ENCODE assay signal across 15 cellular contexts in genomic region chr10:13703997-13704536, GRCh38.
DNase-seq lines count a peak whose midpoint lies in the region; ATAC-seq, FAIRE-seq and TF ChIP-seq lines count a peak whose summit lies in the region.
"Had no signal": no experiment of that assay in that cellular context is flagged by ENCODE, and none has a peak within 500 bp of the region (broad histone marks: within the 10 kb centered on the region; RNA-seq: fewer than 3 reads in every experiment).

No MANE protein-coding gene starts in this region.

- H3K9me3 ChIP-seq in left ventricle myocardium inferior (replicated peaks) (no peaks in the 10 kb centered on the region), GM12878 (replicated peaks; ENCODE audit: control insufficient read depth, insufficient read depth, low read length) (no peaks in the 10 kb centered on the region), mesenchymal stem cell (ENCODE audit: control insufficient read depth, low read length) (no peaks in the 10 kb centered on the region)

- H3K27me3 ChIP-seq in left ventricle myocardium inferior (ENCODE audit: low read depth) (no peaks in the 10 kb centered on the region), GM12878 (replicated peaks in 1 of 2; ENCODE audit: control insufficient read depth in 2 of 2, insufficient read depth in 2 of 2, low read length in 1 of 2) (no peaks in the 10 kb centered on the region), mesenchymal stem cell (ENCODE audit: control insufficient read depth in 1 of 2, insufficient read depth in 1 of 2, low read length in 2 of 2) (no peaks in the 10 kb centered on the region)

- no peak overlapping the region for H2AFZ ChIP-seq in GM12878 (ENCODE audit: control insufficient read depth, low read depth, low read length)
- H2AFZ ChIP-seq in mesenchymal stem cell (ENCODE audit: low read depth, low read length), result no peak overlapping the region

- no peak overlapping the region for H2BK5ac ChIP-seq in mesenchymal stem cell (ENCODE audit: low read depth, low read length, poor library complexity, severe bottlenecking)

- TF ChIP-seq CTCF in left ventricle myocardium inferior (IDR thresholded peaks at IDR 0.05; ENCODE audit: borderline replicate concordance), result no peak
- no peak for TF ChIP-seq CTCF in GM12878 (IDR thresholded peaks at IDR 0.05 in 2 of 3, conservative IDR thresholded peaks at IDR 0.05 in 1 of 3; ENCODE audit: control insufficient read depth in 2 of 3, extremely low read depth in 1 of 3, insufficient read depth in 1 of 3, low read depth in 3 of 3, low read length in 3 of 3)

- POLR2A ChIA-PET in GM12878 (lab: Charles Lee), result interaction anchor here (0.8 to 2.3 kb wide), 13 partner anchors 9 to 68 kb away, joined by 3 to 8 read pairs (median 5); no protein-coding TSS in a partner anchor

- H3K36me3 ChIP-seq in left ventricle myocardium inferior (peaks cover 28% of the 10 kb centered on the region), GM12878 (ENCODE audit: control insufficient read depth in 2 of 2, insufficient read depth in 2 of 2, low read length in 1 of 2) (peaks cover 14 to 16% of the 10 kb centered on the region in 2 experiments), mesenchymal stem cell (ENCODE audit: control insufficient read depth in 1 of 2, insufficient read depth in 2 of 2, low read depth in 1 of 2, low read length in 2 of 2) (peaks cover 22 to 50% of the 10 kb centered on the region in 2 experiments)

- SMC1A ChIA-PET in GM12878 (lab: Charles Lee; ENCODE audit: uncharacterized antibody, unreplicated experiment), result interaction anchor here (0.7 to 6.5 kb wide), 13 partner anchors 9 to 83 kb away, joined by 3 to 81 read pairs (median 11); no protein-coding TSS in a partner anchor

- ATAC-seq in left ventricle myocardium superior (no peak), GM12878 (peak; percentile 12), HG03571 (IDR thresholded peaks at IDR 0.05; ENCODE audit: unreplicated experiment) (no peak), HG03095 (IDR thresholded peaks at IDR 0.05; ENCODE audit: unreplicated experiment) (no peak)

- H3K9ac ChIP-seq in GM12878 (ENCODE audit: control insufficient read depth, insufficient read depth, low read length) (peak overlapping the region; percentile 91), mesenchymal stem cell (ENCODE audit: low read length) (no peak overlapping the region)

- RAD21 ChIA-PET in GM12878 (lab: Charles Lee; ENCODE audit: unreplicated experiment), result interaction anchor here (0.7 to 7.5 kb wide), 14 partner anchors 9 to 83 kb away, joined by 3 to 146 read pairs (median 4); no protein-coding TSS in a partner anchor

- peak overlapping the region; percentile 15 for H2AK5ac ChIP-seq in mesenchymal stem cell (ENCODE audit: low read length, severe bottlenecking)

- H2BK12ac ChIP-seq in mesenchymal stem cell (ENCODE audit: low read length in 2 of 2), result no peak overlapping the region

- H2BK120ac ChIP-seq in mesenchymal stem cell (ENCODE audit: low read depth, low read length), result no peak overlapping the region

- H2BK15ac ChIP-seq in mesenchymal stem cell (ENCODE audit: low read depth, poor library complexity, severe bottlenecking), result no peak overlapping the region

- TF ChIP-seq RAD21 in GM12878 (IDR thresholded peaks at IDR 0.05; ENCODE audit: insufficient read depth, low read depth, low read length), result no peak

- H3K4me2 ChIP-seq in GM12878 (ENCODE audit: control insufficient read depth, insufficient read depth) (peak overlapping the region; percentile 90), mesenchymal stem cell (ENCODE audit: low read length, poor library complexity, severe bottlenecking) (peak overlapping the region; percentile 86)

- no peak for DNase-seq in left ventricle myocardium inferior
- DNase-seq in left ventricle myocardium superior, result no peak
- DNase-seq in GM12878 (ENCODE audit: low read depth, low spot score), result no peak
- DNase-seq in mesenchymal stem cell, result no peak
- no peak for DNase-seq in NCI-H128 (lab: John Stamatoyannopoulos, UW; ENCODE audit: unreplicated experiment)
- DNase-seq in activated T-cell treated with anti-CD3 and anti-CD28 coated beads, Interleukin-2, amount 50 U/mL, for 1 hour, result no peak
- DNase-seq: activated CD8-positive, alpha-beta memory T cell treated with anti-CD3 and anti-CD28 coated beads, Interleukin-2, amount 50 U/mL, for 4 hours; activated naive CD4-positive, alpha-beta T cell treated with anti-CD3 and anti-CD28 coated beads, Interleukin-2, amount 10 ng/mL, durations not matched to agents 7 days and 5 days; foreskin melanocyte; NCI-H2029 treated with DMSO at 0.1 percent for 48 hours; NCI-H524 treated with DMSO at 0.1 percent for 48 hours; occipital lobe had no signal

- TF ChIP-seq EP300 in GM12878 (IDR thresholded peaks at IDR 0.05; ENCODE audit: borderline replicate concordance in 1 of 2, control insufficient read depth in 1 of 2, low read depth in 2 of 2, low read length in 2 of 2), result no peak

- peak overlapping the region; percentile 90 for H3K27ac ChIP-seq in left ventricle myocardium inferior (replicated peaks)
- H3K27ac ChIP-seq in GM12878 (ENCODE audit: control insufficient read depth, insufficient read depth), result peak overlapping the region; percentile 92
- H3K27ac ChIP-seq in mesenchymal stem cell (ENCODE audit: low read length, poor library complexity, severe bottlenecking), result peak overlapping the region; percentile 24

- peak overlapping the region in 1 of 2 experiments; percentile 15 for H3K4ac ChIP-seq in mesenchymal stem cell (ENCODE audit: low read depth in 1 of 2, low read length in 2 of 2)

- no peak overlapping the region for H4K8ac ChIP-seq in mesenchymal stem cell (ENCODE audit: low read length)

- peak overlapping the region; percentile 74 for H3K4me3 ChIP-seq in left ventricle myocardium inferior
- H3K4me3 ChIP-seq in GM12878, result peak overlapping the region; percentile 86
- no peak overlapping the region for H3K4me3 ChIP-seq in mesenchymal stem cell (ENCODE audit: insufficient read depth in 1 of 2, low read depth in 1 of 2, low read length in 2 of 2)

- H3K79me2 ChIP-seq in GM12878 (ENCODE audit: control insufficient read depth, insufficient read depth, low read length), result peaks cover 96% of the 10 kb centered on the region

- 0 out of 2 replicates have a peak, but pooled peaks have one; percentile 28 for TF ChIP-seq POLR2A in GM12878 (IDR thresholded peaks at IDR 0.05; ENCODE audit: low read depth, low read length)

- no peak overlapping the region for H3K14ac ChIP-seq in mesenchymal stem cell (ENCODE audit: low read length in 2 of 2)

- CTCF ChIA-PET in GM12878 (lab: Yijun Ruan, JAX), result interaction anchor here (0.8 to 1.9 kb wide), 6 partner anchors 9 to 81 kb away, joined by 3 to 4 read pairs (median 3); no protein-coding TSS in a partner anchor

- no peaks in the 10 kb centered on the region for H4K20me1 ChIP-seq in GM12878 (ENCODE audit: control insufficient read depth, insufficient read depth)

- peaks cover 88% of the 10 kb centered on the region for H3K4me1 ChIP-seq in left ventricle myocardium inferior
- peaks cover 18% of the 10 kb centered on the region for H3K4me1 ChIP-seq in GM12878 (ENCODE audit: control insufficient read depth, insufficient read depth, low read length)
- H3K4me1 ChIP-seq in mesenchymal stem cell (ENCODE audit: control insufficient read depth, insufficient read depth, low read depth, low read length), result peaks cover 34% of the 10 kb centered on the region

- WGBS in GM12878 (ENCODE audit: insufficient coverage, insufficient replicate concordance, low lambda C conversion rate, missing lambda C conversion rate), result 59% methylated on average over 8 of the region's 8 CpGs
- WGBS in mesenchymal stem cell, result 86% methylated on average over 8 of the region's 8 CpGs

- BruUV-seq in GM12878 (replicated peaks; lab: Mats Ljungman, UMichigan), result no TSS peak

- no peak overlapping the region for H4K91ac ChIP-seq in mesenchymal stem cell (ENCODE audit: low read length)

- intact Hi-C loops in left ventricle myocardium inferior (cut with micrococcal nuclease) (no loop called here), left ventricle myocardium superior (cut with micrococcal nuclease) (no loop called here), GM12878 (cut with micrococcal nuclease; ENCODE audit: unreplicated experiment) (no loop called here)

- in situ Hi-C loops in GM12878 (cut with MboI), result no loop called here

- H3K79me1 ChIP-seq in mesenchymal stem cell (replicated peaks; ENCODE audit: low read length, poor library complexity, severe bottlenecking), result peaks cover 10% of the 10 kb centered on the region

- no peak overlapping the region for H3K23ac ChIP-seq in mesenchymal stem cell (ENCODE audit: low read length in 2 of 2)

- FAIRE-seq in GM12878 (lab: Jason Lieb, UNC), result no peak
- FAIRE-seq: A204.1 had no signal

- peak overlapping the region in 1 of 2 experiments; percentile 14 for H3K18ac ChIP-seq in mesenchymal stem cell (ENCODE audit: low read depth in 1 of 2, low read length in 2 of 2)

TF ChIP-seq in GM12878, 131 proteins besides CTCF, POLR2A, EP300 and RAD21 (continues in another document):
- TF ChIP-seq EED (IDR thresholded peaks at IDR 0.05; ENCODE audit: low read depth) (0 out of 2 replicates have a peak, but pooled peaks have one; percentile 24), RCOR1 (conservative IDR thresholded peaks at IDR 0.05; ENCODE audit: low read depth, low read length) (no peak)

Comparison
In these comparisons a context has a peak if more than half of its experiments do, and no peak if none do; other contexts are left out.
1. H3K27ac ChIP-seq: peak in every context shown above with its lines; median percentile 92 in GM12878; 90 in left ventricle myocardium inferior; 24 in mesenchymal stem cell.
2. H3K4me3 ChIP-seq: peak in left ventricle myocardium inferior (single experiment) and GM12878 (single experiment); none in mesenchymal stem cell (0 of 2).